In the genomic region with DNA sequence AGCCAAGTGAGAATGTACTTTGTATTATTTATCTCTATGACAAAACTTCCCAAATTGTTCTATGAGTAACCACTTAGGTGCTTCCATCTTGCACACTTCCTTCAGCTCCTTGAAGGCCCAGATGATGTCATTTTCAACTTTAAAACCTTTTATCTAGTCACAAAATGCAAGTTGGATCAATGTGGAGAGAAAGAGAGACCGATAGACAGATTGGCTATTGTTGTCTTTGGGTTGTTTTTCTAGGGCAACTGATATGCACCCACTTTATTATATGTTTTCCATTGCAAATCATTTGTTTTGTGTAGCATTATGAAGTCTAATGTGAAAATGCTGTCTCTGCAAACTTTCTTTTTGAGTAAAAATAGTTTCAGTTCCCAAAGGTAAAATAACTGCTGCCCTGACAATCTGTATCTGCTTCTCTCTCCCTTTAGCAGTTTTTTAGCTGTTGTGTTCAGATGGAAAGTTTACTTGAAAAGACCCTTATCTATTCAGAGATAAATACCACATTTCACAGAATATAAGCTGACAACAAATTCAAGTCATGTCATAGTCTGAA, we compare ENCODE assay signal across 9 cellular contexts.
A peak's percentile ranks its signal among the peaks of the same experiment; 100 is the strongest.
DNase-seq lines count a peak whose midpoint lies in the region; ATAC-seq and TF ChIP-seq lines count a peak whose summit lies in the region.
"Had no signal": no experiment of that assay in that cellular context is flagged by ENCODE, and none has a peak within 500 bp of the region (broad histone marks: within the 10 kb centered on the region; RNA-seq: fewer than 3 reads in every experiment).

No MANE protein-coding gene starts in this region.

- no peaks in the 10 kb centered on the region for H4K20me1 ChIP-seq in GM23338 (replicated peaks; ENCODE audit: insufficient read depth)

- H3K4me2 ChIP-seq in GM23338 = no peak overlapping the region
- no peak overlapping the region for H3K4me2 ChIP-seq in mesenchymal stem cell (ENCODE audit: low read length, poor library complexity, severe bottlenecking)

- H3K9me2 ChIP-seq in GM23338 (ENCODE audit: insufficient read depth) = no peaks in the 10 kb centered on the region

- no peaks in the 10 kb centered on the region for H3K79me1 ChIP-seq in mesenchymal stem cell (replicated peaks; ENCODE audit: low read length, poor library complexity, severe bottlenecking)

- no peak overlapping the region for H4K91ac ChIP-seq in mesenchymal stem cell (ENCODE audit: low read length)

- no peaks in the 10 kb centered on the region for H3K79me2 ChIP-seq in GM23338 (replicated peaks; ENCODE audit: insufficient read depth)

- no peak overlapping the region for H2BK5ac ChIP-seq in mesenchymal stem cell (ENCODE audit: low read depth, low read length, poor library complexity, severe bottlenecking)

- H4K8ac ChIP-seq in mesenchymal stem cell (ENCODE audit: low read length) = no peak overlapping the region

- H3K9ac ChIP-seq in mesenchymal stem cell (ENCODE audit: low read length) = peak overlapping the region; percentile 18

- H3K27ac Mint-ChIP-seq in GM23338 = no peak overlapping the region

- no peaks in the 10 kb centered on the region for H3K9me3 ChIP-seq in mesenchymal stem cell (ENCODE audit: control insufficient read depth, low read length)
- H3K9me3 ChIP-seq in ovary = no peaks in the 10 kb centered on the region
- H3K9me3 ChIP-seq in left ventricle myocardium inferior (replicated peaks) = no peaks in the 10 kb centered on the region

- peaks cover 42% of the 10 kb centered on the region for H3K4me1 Mint-ChIP-seq in GM23338

- H2AK5ac ChIP-seq in mesenchymal stem cell (ENCODE audit: low read length, severe bottlenecking) = no peak overlapping the region

- H3K36me3 ChIP-seq in GM23338 (ENCODE audit: insufficient read depth) (no peaks in the 10 kb centered on the region), mesenchymal stem cell (ENCODE audit: control insufficient read depth in 1 of 2, insufficient read depth in 2 of 2, low read depth in 1 of 2, low read length in 2 of 2) (no peaks in the 10 kb centered on the region), ovary (no peaks in the 10 kb centered on the region), left ventricle myocardium inferior (no peaks in the 10 kb centered on the region)

- H2AFZ ChIP-seq in GM23338 (0 out of 2 replicates have a peak overlapping the region, but pooled peaks have one; percentile 2), mesenchymal stem cell (ENCODE audit: low read depth, low read length) (no peak overlapping the region)

- no peak for TF ChIP-seq CTCF in GM23338 (conservative IDR thresholded peaks at IDR 0.05; ENCODE audit: low read depth in 2 of 2)
- no peak for TF ChIP-seq CTCF in ovary (IDR thresholded peaks at IDR 0.05)
- TF ChIP-seq CTCF in left ventricle myocardium inferior (IDR thresholded peaks at IDR 0.05; ENCODE audit: borderline replicate concordance) = no peak

- intact Hi-C loops in ovary (cut with DNase I) (loop anchor here in 2 of 4 donors (5.0 to 10.0 kb wide), 2 partner anchors 71 to 73 kb away; partner anchors contain the start of gene CITED2 (in 1 of the 2)), left ventricle myocardium inferior (cut with micrococcal nuclease) (no loop called here)

- H2BK12ac ChIP-seq in mesenchymal stem cell (ENCODE audit: low read length in 2 of 2) = no peak overlapping the region

- no peaks in the 10 kb centered on the region for H3K9me3 Mint-ChIP-seq in GM23338

- H3K4ac ChIP-seq in mesenchymal stem cell (ENCODE audit: low read depth in 1 of 2, low read length in 2 of 2) = no peak overlapping the region

- H2BK120ac ChIP-seq in mesenchymal stem cell (ENCODE audit: low read depth, low read length) = no peak overlapping the region

- peak; percentile 93 for ATAC-seq in GM18867 (IDR thresholded peaks at IDR 0.05; ENCODE audit: unreplicated experiment)
- ATAC-seq in GM23338 = no peak
- peak; percentile 64 for ATAC-seq in HG03521 (IDR thresholded peaks at IDR 0.05; ENCODE audit: unreplicated experiment)

- H2BK15ac ChIP-seq in mesenchymal stem cell (ENCODE audit: low read depth, poor library complexity, severe bottlenecking) = no peak overlapping the region

- H3K4me3 ChIP-seq in GM23338 (no peak overlapping the region), mesenchymal stem cell (ENCODE audit: insufficient read depth in 1 of 2, low read depth in 1 of 2, low read length in 2 of 2) (no peak overlapping the region), ovary (no peak overlapping the region), left ventricle myocardium inferior (no peak overlapping the region)

- WGBS in mesenchymal stem cell = no CpG with 5 or more reads among the region's 1 CpG
- WGBS in ovary, 3 donors = 16 to 45% (median 28%) methylated on average over 1 of the region's 1 CpG

- DNase-seq in GM23338 (ENCODE audit: low spot score) (no peak), mesenchymal stem cell (peak; percentile 24), ovary (no peak), substantia nigra (lab: John Stamatoyannopoulos, UW) (no peak), left ventricle myocardium inferior (no peak)
- DNase-seq in stimulated activated CD4-positive, alpha-beta T cell treated with anti-CD3 and anti-CD28 coated beads, Interleukin-2, amount 100 ng/mL, for 48 hours = no peak
- DNase-seq: activated gamma-delta T cell had no signal

- no peak overlapping the region for H3K4me3 Mint-ChIP-seq in GM23338

- peaks cover 5% of the 10 kb centered on the region for H3K27me3 Mint-ChIP-seq in GM23338 (ENCODE audit: insufficient read depth, low read depth, poor library complexity)

- H3K27ac ChIP-seq in GM23338 (ENCODE audit: low read depth) = no peak overlapping the region
- H3K27ac ChIP-seq in mesenchymal stem cell (ENCODE audit: low read length, poor library complexity, severe bottlenecking) = no peak overlapping the region
- peak overlapping the region in 1 of 2 donors; percentile 28 for H3K27ac ChIP-seq in ovary
- no peak overlapping the region for H3K27ac ChIP-seq in substantia nigra (ENCODE audit: low read depth, low read length, poor library complexity, severe bottlenecking)
- H3K27ac ChIP-seq in left ventricle myocardium inferior (replicated peaks) = no peak overlapping the region

- no peak overlapping the region for H3K14ac ChIP-seq in mesenchymal stem cell (ENCODE audit: low read length in 2 of 2)

- H3K4me1 ChIP-seq in GM23338 (ENCODE audit: insufficient read depth) (peaks cover 13% of the 10 kb centered on the region), mesenchymal stem cell (ENCODE audit: control insufficient read depth, insufficient read depth, low read depth, low read length) (no peaks in the 10 kb centered on the region), ovary (ENCODE audit: insufficient read depth) (peaks cover 9% of the 10 kb centered on the region), left ventricle myocardium inferior (peaks cover 2% of the 10 kb centered on the region)

- no peaks in the 10 kb centered on the region for H3K36me3 Mint-ChIP-seq in GM23338 (ENCODE audit: low read depth)

- no peak for TF ChIP-seq POLR2A in ovary (IDR thresholded peaks at IDR 0.05)

- H3K23ac ChIP-seq in mesenchymal stem cell (ENCODE audit: low read length in 2 of 2) = no peak overlapping the region

- no peak overlapping the region for H3K18ac ChIP-seq in mesenchymal stem cell (ENCODE audit: low read depth in 1 of 2, low read length in 2 of 2)

- H3K27me3 ChIP-seq in GM23338 (ENCODE audit: insufficient read depth) (no peaks in the 10 kb centered on the region), mesenchymal stem cell (ENCODE audit: control insufficient read depth in 1 of 2, insufficient read depth in 1 of 2, low read length in 2 of 2) (no peaks in the 10 kb centered on the region), ovary (no peaks in the 10 kb centered on the region), left ventricle myocardium inferior (ENCODE audit: low read depth) (no peaks in the 10 kb centered on the region)

- TF ChIP-seq EP300 in ovary (IDR thresholded peaks at IDR 0.05) = no peak

- no peaks in the 10 kb centered on the region for H3F3A ChIP-seq in GM23338 (replicated peaks; ENCODE audit: low read depth)

TF ChIP-seq in GM23338, 12 proteins besides CTCF, POLR2A, EP300 and RAD21 (continues in another document):
- TF ChIP-seq STAT1 (IDR thresholded peaks at IDR 0.05; ENCODE audit: unreplicated experiment) = no peak
